ENCODE assay signal across 10 cellular contexts in the genomic region with DNA sequence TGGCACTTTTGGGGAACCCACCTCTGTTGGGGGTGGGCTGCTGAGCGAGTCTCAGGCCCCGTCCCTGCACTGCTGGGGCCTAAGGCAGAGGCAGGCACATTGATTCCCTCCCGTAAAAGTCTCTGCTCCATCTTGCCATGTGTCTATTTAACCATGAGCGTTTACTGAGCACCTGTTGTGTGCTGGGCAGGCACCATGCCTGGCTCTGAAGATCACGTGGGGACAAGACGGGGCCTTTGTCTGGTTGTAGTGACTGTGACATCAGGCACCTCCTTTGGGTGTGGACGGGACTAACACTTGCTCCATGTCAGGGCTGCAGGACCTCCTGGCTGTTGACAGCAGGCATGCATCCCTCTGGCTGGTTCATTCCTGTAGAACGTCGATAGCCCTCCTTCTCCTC.
"Had no signal": no experiment of that assay in that cellular context is flagged by ENCODE, and none has a peak within 500 bp of the region (broad histone marks: within the 10 kb centered on the region; RNA-seq: fewer than 3 reads in every experiment).

No MANE protein-coding gene starts in this region.

- H3K4me3 ChIP-seq: cardiac muscle cell, lower lobe of right lung, transverse colon, uterus had no signal

- H3K27me3 ChIP-seq: cardiac muscle cell, transverse colon, uterus had no signal

- DNase-seq: kidney, uterus had no signal

- H3K36me3 Mint-ChIP-seq: activated naive CD8-positive, alpha-beta T cell treated with anti-CD3 and anti-CD28 coated beads, Interleukin-2, amount 10 ng/mL, durations not matched to agents 7 days and 5 days; natural killer cell; stimulated activated naive B cell treated with anti-CD40 and anti-IgM and Interleukin-4, amounts not matched to agents 10 μg/mL and 1 μg/mL and 100 μg/mL, for 72 hours had no signal

- H3K9me3 ChIP-seq: lower lobe of right lung, transverse colon, uterus had no signal

- H3K27me3 Mint-ChIP-seq: activated naive CD8-positive, alpha-beta T cell treated with anti-CD3 and anti-CD28 coated beads, Interleukin-2, amount 10 ng/mL, durations not matched to agents 7 days and 5 days; stimulated activated naive B cell treated with anti-CD40 and anti-IgM and Interleukin-4, amounts not matched to agents 10 μg/mL and 1 μg/mL and 100 μg/mL, for 72 hours had no signal

- H3K4me3 Mint-ChIP-seq: activated naive CD8-positive, alpha-beta T cell treated with anti-CD3 and anti-CD28 coated beads, Interleukin-2, amount 10 ng/mL, durations not matched to agents 7 days and 5 days; activated T-cell treated with anti-CD3 and anti-CD28 coated beads, Interleukin-2, amount 50 U/mL, for 4 hours; natural killer cell; stimulated activated naive B cell treated with anti-CD40 and anti-IgM and Interleukin-4, amounts not matched to agents 10 μg/mL and 1 μg/mL and 100 μg/mL, for 72 hours had no signal

- H3K27ac Mint-ChIP-seq: activated naive CD8-positive, alpha-beta T cell treated with anti-CD3 and anti-CD28 coated beads, Interleukin-2, amount 10 ng/mL, durations not matched to agents 7 days and 5 days; activated T-helper 2 cell treated with anti-CD3 and anti-CD28 coated beads, Interferon-gamma antibody, Interleukin-2, Interleukin-4, amounts not matched to agents 10 μg/mL and 5 μg/mL and 100 μg/mL, durations not matched to agents 14 hours and 24 hours and 36 hours; natural killer cell had no signal

- H3K9me3 Mint-ChIP-seq: activated naive CD8-positive, alpha-beta T cell treated with anti-CD3 and anti-CD28 coated beads, Interleukin-2, amount 10 ng/mL, durations not matched to agents 7 days and 5 days; activated T-cell treated with anti-CD3 and anti-CD28 coated beads, Interleukin-2, amount 50 U/mL, for 4 hours; activated T-helper 2 cell treated with anti-CD3 and anti-CD28 coated beads, Interferon-gamma antibody, Interleukin-2, Interleukin-4, amounts not matched to agents 10 μg/mL and 5 μg/mL and 100 μg/mL, durations not matched to agents 14 hours and 24 hours and 36 hours; natural killer cell; stimulated activated naive B cell treated with anti-CD40 and anti-IgM and Interleukin-4, amounts not matched to agents 10 μg/mL and 1 μg/mL and 100 μg/mL, for 72 hours had no signal

- H3K27ac ChIP-seq: cardiac muscle cell, lower lobe of right lung, transverse colon, uterus had no signal

- H3K36me3 ChIP-seq: cardiac muscle cell, lower lobe of right lung, transverse colon, uterus had no signal
